Comparison of ENCODE assay signal across 11 cellular contexts in the genomic region with DNA sequence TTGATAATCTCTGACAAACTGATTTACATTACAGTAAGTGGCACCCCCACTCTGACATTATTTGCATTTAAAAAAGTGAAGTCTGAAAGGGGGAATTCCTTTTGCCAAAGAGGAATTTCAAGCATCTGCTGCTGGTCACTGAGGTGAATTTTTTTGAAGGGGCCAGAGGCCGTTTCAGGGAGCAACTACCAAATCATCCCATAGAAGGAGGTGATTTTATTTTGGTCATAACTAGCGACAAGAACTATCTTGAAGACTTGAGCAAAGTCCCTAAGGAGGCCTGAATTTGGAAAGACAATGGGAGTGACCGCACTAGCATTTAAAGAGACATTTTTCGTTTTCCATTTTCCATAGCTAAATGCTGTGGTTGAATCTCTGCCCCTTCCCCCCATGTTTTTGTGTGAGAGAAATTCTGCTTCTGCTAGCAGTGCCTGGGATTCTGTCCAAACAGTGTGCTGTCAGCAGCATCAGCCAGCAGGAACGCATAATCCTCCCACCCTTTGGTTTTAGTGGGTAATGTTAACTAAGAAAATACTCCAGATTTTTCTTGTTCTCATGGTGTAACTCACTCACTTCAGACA.
DNase-seq lines count a peak whose midpoint lies in the region; ATAC-seq and TF ChIP-seq lines count a peak whose summit lies in the region.
"Had no signal": no experiment of that assay in that cellular context is flagged by ENCODE, and none has a peak within 500 bp of the region (broad histone marks: within the 10 kb centered on the region; RNA-seq: fewer than 3 reads in every experiment).

No MANE protein-coding gene starts in this region.

- H3K9ac ChIP-seq in rectal smooth muscle tissue (ENCODE audit: low read length), result no peak overlapping the region

- no peak overlapping the region for H3K27ac Mint-ChIP-seq in natural killer cell
- H3K27ac Mint-ChIP-seq: activated B cell treated with CpG ODN at 0.5 μM for 24 hours had no signal

- no peaks in the 10 kb centered on the region for H3K27me3 ChIP-seq in rectal smooth muscle tissue (ENCODE audit: control insufficient read depth, insufficient read depth, low read length)

- ATAC-seq in left cardiac atrium, result peak; percentile 92 to 93
- ATAC-seq in GM18873 (IDR thresholded peaks at IDR 0.05; ENCODE audit: low FRiP score, unreplicated experiment), result no peak
- no peak for ATAC-seq in natural killer cell

- no peaks in the 10 kb centered on the region for H3K4me1 ChIP-seq in rectal smooth muscle tissue (ENCODE audit: control insufficient read depth, insufficient read depth, low read length)
- H3K4me1 ChIP-seq: prostate gland had no signal

- peak overlapping the region; percentile 44 for H3K27ac ChIP-seq in rectal smooth muscle tissue (ENCODE audit: low read depth, low read length)
- H3K27ac ChIP-seq: prostate gland, thoracic aorta had no signal

- intact Hi-C loops in left cardiac atrium (cut with DNase I) (no loop called here), natural killer cell (cut with micrococcal nuclease) (no loop called here)

- H3K4me1 Mint-ChIP-seq in natural killer cell, result no peaks in the 10 kb centered on the region
- H3K4me1 Mint-ChIP-seq: activated B cell treated with CpG ODN at 0.5 μM for 24 hours had no signal

- H3K27me3 Mint-ChIP-seq in natural killer cell (ENCODE audit: low read depth in 2 of 2), result peaks cover 13 to 36% of the 10 kb centered on the region in 2 donors
- H3K27me3 Mint-ChIP-seq: activated B cell treated with CpG ODN at 0.5 μM for 24 hours had no signal

- peak; percentile 84 for DNase-seq in GM04504 (ENCODE audit: low read depth)
- DNase-seq in amniotic epithelial cell (ENCODE audit: low read depth), result peak; percentile 95
- no peak for DNase-seq in left cardiac atrium
- DNase-seq in CD1c-positive myeloid dendritic cell (ENCODE audit: extremely low spot score), result no peak
- no peak for DNase-seq in occipital lobe (lab: John Stamatoyannopoulos, UW)
- DNase-seq in natural killer cell, result no peak
- DNase-seq: activated B cell treated with CpG ODN at 0.5 μM for 24 hours had no signal

- TF ChIP-seq CTCF in natural killer cell (IDR thresholded peaks at IDR 0.05), result no peak

- H3K36me3 Mint-ChIP-seq in natural killer cell, result no peaks in the 10 kb centered on the region

- peaks cover 5% of the 10 kb centered on the region in 2 donors for H3K9me3 Mint-ChIP-seq in natural killer cell

- no peak overlapping the region for H3K4me3 Mint-ChIP-seq in natural killer cell
- H3K4me3 Mint-ChIP-seq: activated B cell treated with CpG ODN at 0.5 μM for 24 hours had no signal

- no peaks in the 10 kb centered on the region for H3K36me3 ChIP-seq in rectal smooth muscle tissue (ENCODE audit: control insufficient read depth, insufficient read depth, low read length)
- H3K36me3 ChIP-seq: prostate gland, thoracic aorta had no signal

- no peak overlapping the region for H3K4me3 ChIP-seq in rectal smooth muscle tissue (ENCODE audit: low read length)
- H3K4me3 ChIP-seq: prostate gland, thoracic aorta had no signal

Comparison
In these comparisons a context has a peak if more than half of its experiments do, and no peak if none do; other contexts are left out.
1. DNase-seq: peak in GM04504 (single experiment) and amniotic epithelial cell (single experiment); none in left cardiac atrium (single experiment), CD1c-positive myeloid dendritic cell (single experiment), occipital lobe (single experiment) and natural killer cell (single experiment).
2. ATAC-seq: peak in left cardiac atrium (2 of 2); none in GM18873 (single experiment) and natural killer cell (0 of 3).